In the genomic region with DNA sequence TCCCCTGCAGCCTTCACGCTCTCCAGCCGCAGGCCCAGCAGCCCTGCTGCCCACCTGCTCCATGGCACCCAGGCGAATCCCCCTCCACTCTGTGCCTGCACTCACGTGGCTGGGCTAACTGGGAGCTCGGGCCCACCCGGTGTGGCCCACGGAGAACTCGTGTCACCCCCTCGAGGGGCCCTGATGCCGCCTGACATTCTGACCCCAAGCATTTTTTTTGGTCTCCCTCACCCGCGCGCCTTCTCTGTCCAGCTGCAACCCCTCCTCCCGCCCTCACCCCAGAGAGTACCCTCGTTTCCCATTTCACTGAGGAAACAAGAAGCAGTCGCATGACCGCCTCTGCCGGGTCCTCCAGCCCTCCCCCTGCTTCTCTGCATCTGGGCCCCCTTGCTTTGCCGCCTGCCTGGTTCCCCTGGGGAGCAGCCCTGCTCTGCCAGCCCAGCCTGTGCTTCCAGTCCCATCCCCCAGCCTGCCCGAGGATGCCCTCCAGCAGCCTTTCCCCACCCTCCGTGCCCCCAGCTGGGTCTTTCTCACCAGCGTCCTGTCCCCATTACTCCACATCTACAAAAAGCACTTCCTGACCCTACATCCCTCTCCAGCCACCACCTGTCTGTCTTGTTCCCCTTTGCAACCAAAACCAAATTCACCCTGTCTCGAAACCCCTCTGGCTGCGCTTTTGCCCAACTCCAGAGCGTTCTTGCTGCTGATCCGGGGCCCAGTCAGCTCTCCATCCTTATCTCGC, we compare ENCODE assay signal across 15 cellular contexts.
DNase-seq lines count a peak whose midpoint lies in the region; ATAC-seq and TF ChIP-seq lines count a peak whose summit lies in the region.
"Had no signal": no experiment of that assay in that cellular context is flagged by ENCODE, and none has a peak within 500 bp of the region (broad histone marks: within the 10 kb centered on the region; RNA-seq: fewer than 3 reads in every experiment).

No MANE protein-coding gene starts in this region.

- no peak overlapping the region for H3K23ac ChIP-seq in mesendoderm (ENCODE audit: low read length)

- H2AFZ ChIP-seq in GM23338: no peak overlapping the region

- no peak overlapping the region for H3K18ac ChIP-seq in mesendoderm (ENCODE audit: low read length)

- no peaks in the 10 kb centered on the region for H3K79me1 ChIP-seq in mesendoderm (ENCODE audit: low read length)

- TF ChIP-seq CTCF in GM23338 (conservative IDR thresholded peaks at IDR 0.05; ENCODE audit: low read depth in 2 of 2): no peak
- TF ChIP-seq CTCF in GM10248 (IDR thresholded peaks at IDR 0.05; ENCODE audit: control extremely low read depth, extremely low read depth, low read depth, missing control alignments): no peak

- peaks cover 63% of the 10 kb centered on the region for H3K4me1 ChIP-seq in BLaER1
- H3K4me1 ChIP-seq in GM23338 (ENCODE audit: insufficient read depth): no peaks in the 10 kb centered on the region
- H3K4me1 ChIP-seq in naive thymus-derived CD4-positive, alpha-beta T cell (ENCODE audit: control insufficient read depth in 2 of 2, insufficient read depth in 2 of 2, low read length in 2 of 2): peaks cover 15 to 43% of the 10 kb centered on the region in 2 donors
- no peaks in the 10 kb centered on the region for H3K4me1 ChIP-seq in mesendoderm (ENCODE audit: control insufficient read depth, low read depth, low read length)
- H3K4me1 ChIP-seq: adrenal gland, esophagus muscularis mucosa, HAP-1 had no signal

- H3K9me3 ChIP-seq in BLaER1: peaks cover 5% of the 10 kb centered on the region; the same call in 1 of the 2 replicates
- H3K9me3 ChIP-seq in naive thymus-derived CD4-positive, alpha-beta T cell (ENCODE audit: control insufficient read depth in 2 of 3, low read length in 3 of 3): no peaks in the 10 kb centered on the region
- H3K9me3 ChIP-seq: adrenal gland, colonic mucosa, esophagus muscularis mucosa, HAP-1, psoas muscle had no signal

- H3K36me3 Mint-ChIP-seq in GM23338 (ENCODE audit: low read depth): peaks cover 12% of the 10 kb centered on the region
- peaks cover 31% of the 10 kb centered on the region for H3K36me3 Mint-ChIP-seq in activated T-helper 17 cell treated with anti-CD3 and anti-CD28 coated beads, Interleukin-2, amount 50 U/mL, for 72 hours (ENCODE audit: low read depth)
- H3K36me3 Mint-ChIP-seq in naive thymus-derived CD4-positive, alpha-beta T cell: peaks cover 5 to 44% (median 11%) of the 10 kb centered on the region in 5 donors

- peaks cover 22% of the 10 kb centered on the region for H3K4me1 Mint-ChIP-seq in GM23338
- H3K4me1 Mint-ChIP-seq in activated T-helper 17 cell treated with anti-CD3 and anti-CD28 coated beads, Interleukin-2, amount 50 U/mL, for 72 hours: peaks cover 26% of the 10 kb centered on the region
- H3K4me1 Mint-ChIP-seq in naive thymus-derived CD4-positive, alpha-beta T cell: peaks cover 34 to 52% (median 48%) of the 10 kb centered on the region in 7 donors
- H3K4me1 Mint-ChIP-seq: mesothelial cell of epicardium had no signal

- intact Hi-C loops in naive thymus-derived CD4-positive, alpha-beta T cell (cut with micrococcal nuclease): no loop called here

- peak; percentile 37 for ATAC-seq in GM23338
- no peak for ATAC-seq in activated T-helper 17 cell treated with anti-CD3 and anti-CD28 coated beads, Interleukin-2, amount 50 U/mL, for 72 hours (replicated peaks)
- no peak for ATAC-seq in naive thymus-derived CD4-positive, alpha-beta T cell

- H3K79me2 ChIP-seq in GM23338 (replicated peaks; ENCODE audit: insufficient read depth): no peaks in the 10 kb centered on the region
- H3K79me2 ChIP-seq in mesendoderm (ENCODE audit: control insufficient read depth, insufficient read depth, low read length): no peaks in the 10 kb centered on the region

- H3K36me3 ChIP-seq in BLaER1: peaks cover 37% of the 10 kb centered on the region
- no peaks in the 10 kb centered on the region for H3K36me3 ChIP-seq in GM23338 (ENCODE audit: insufficient read depth)
- H3K36me3 ChIP-seq in naive thymus-derived CD4-positive, alpha-beta T cell (ENCODE audit: control insufficient read depth in 2 of 3, insufficient read depth in 3 of 3, low read length in 3 of 3): no peaks in the 10 kb centered on the region
- peaks cover 2% of the 10 kb centered on the region for H3K36me3 ChIP-seq in mesendoderm (ENCODE audit: control insufficient read depth, insufficient read depth, low read length)
- H3K36me3 ChIP-seq: colonic mucosa had no signal

- peaks cover 80% of the 10 kb centered on the region for H4K20me1 ChIP-seq in BLaER1
- H4K20me1 ChIP-seq in GM23338 (replicated peaks; ENCODE audit: insufficient read depth): no peaks in the 10 kb centered on the region; the same call in 1 of the 2 replicates

- no peak overlapping the region for H2BK15ac ChIP-seq in mesendoderm (replicated peaks; ENCODE audit: low read depth)

- DNase-seq in GM23338 (ENCODE audit: low spot score) (no peak), GM10248 (ENCODE audit: extremely low spot score) (no peak), mesendoderm (no peak), NCI-H524 treated with DMSO at 0.1 percent for 48 hours (lab: John Stamatoyannopoulos, UW) (no peak)
- DNase-seq in naive thymus-derived CD4-positive, alpha-beta T cell: no peak
- DNase-seq in activated effector memory CD4-positive, alpha-beta T cell treated with Interleukin-2 at 50 U/mL for 16 hours: no peak
- DNase-seq: colonic mucosa had no signal

- H3K9me3 Mint-ChIP-seq in GM23338: no peaks in the 10 kb centered on the region; the same call in 2 of the 3 replicates
- H3K9me3 Mint-ChIP-seq in activated T-helper 17 cell treated with anti-CD3 and anti-CD28 coated beads, Interleukin-2, amount 50 U/mL, for 72 hours: no peaks in the 10 kb centered on the region
- H3K9me3 Mint-ChIP-seq in naive thymus-derived CD4-positive, alpha-beta T cell: peaks cover 0 to 4% (median 0%) of the 10 kb centered on the region in 11 donors
- H3K9me3 Mint-ChIP-seq: mesothelial cell of epicardium had no signal

- H3K4me2 ChIP-seq in BLaER1 (peak overlapping the region; percentile 96), GM23338 (no peak overlapping the region), mesendoderm (ENCODE audit: low read length) (no peak overlapping the region)

- H2AK5ac ChIP-seq in mesendoderm (ENCODE audit: low read length): no peak overlapping the region

- H3K9ac ChIP-seq in BLaER1 (peak overlapping the region; percentile 39; the same call in 1 of the 2 replicates), mesendoderm (ENCODE audit: low read length) (no peak overlapping the region)

- H3K27me3 ChIP-seq in BLaER1: peaks cover 14% of the 10 kb centered on the region
- no peaks in the 10 kb centered on the region for H3K27me3 ChIP-seq in GM23338 (ENCODE audit: insufficient read depth)
- no peaks in the 10 kb centered on the region for H3K27me3 ChIP-seq in naive thymus-derived CD4-positive, alpha-beta T cell (ENCODE audit: control insufficient read depth in 2 of 2, insufficient read depth in 2 of 2, low read length in 2 of 2)
- no peaks in the 10 kb centered on the region for H3K27me3 ChIP-seq in mesendoderm (ENCODE audit: insufficient read depth, low read length, poor library complexity)
- H3K27me3 ChIP-seq: adrenal gland, colonic mucosa, esophagus muscularis mucosa had no signal

- H3K27ac Mint-ChIP-seq in GM23338: peak overlapping the region; percentile 76
- H3K27ac Mint-ChIP-seq in activated T-helper 17 cell treated with anti-CD3 and anti-CD28 coated beads, Interleukin-2, amount 50 U/mL, for 72 hours: peak overlapping the region; percentile 85
- peak overlapping the region in 8 of 9 donors; percentile 59 to 95 (median 84) for H3K27ac Mint-ChIP-seq in naive thymus-derived CD4-positive, alpha-beta T cell
- H3K27ac Mint-ChIP-seq: mesothelial cell of epicardium had no signal

- POLR2A ChIA-PET in naive thymus-derived CD4-positive, alpha-beta T cell (lab: Charles Lee): no interaction called here
- POLR2A ChIA-PET in GM10248 (lab: Yijun Ruan, JAX): interaction anchor here (1.0 kb wide), 1 partner anchor 12 kb away, joined by 3 read pairs; no protein-coding TSS in a partner anchor

- H3K56ac ChIP-seq in mesendoderm (ENCODE audit: low read length): no peak overlapping the region

- H3K27ac ChIP-seq in BLaER1: peak overlapping the region; percentile 69
- H3K27ac ChIP-seq in GM23338 (ENCODE audit: low read depth): no peak overlapping the region
- H3K27ac ChIP-seq in naive thymus-derived CD4-positive, alpha-beta T cell (ENCODE audit: low read depth, low read length): no peak overlapping the region
- H3K27ac ChIP-seq in mesendoderm (ENCODE audit: low read depth, low read length): no peak overlapping the region
- H3K27ac ChIP-seq: adrenal gland, C4-2B, colonic mucosa, esophagus muscularis mucosa, psoas muscle had no signal

- H3K27me3 Mint-ChIP-seq in GM23338 (ENCODE audit: insufficient read depth, low read depth, poor library complexity): peaks cover 8% of the 10 kb centered on the region
- H3K27me3 Mint-ChIP-seq in activated T-helper 17 cell treated with anti-CD3 and anti-CD28 coated beads, Interleukin-2, amount 50 U/mL, for 72 hours: no peaks in the 10 kb centered on the region
- no peaks in the 10 kb centered on the region for H3K27me3 Mint-ChIP-seq in naive thymus-derived CD4-positive, alpha-beta T cell

- H3K4ac ChIP-seq in mesendoderm (ENCODE audit: low read depth, low read length): no peak overlapping the region

- H3F3A ChIP-seq in GM23338 (replicated peaks; ENCODE audit: low read depth): no peaks in the 10 kb centered on the region

- no peak overlapping the region for H4K8ac ChIP-seq in mesendoderm (ENCODE audit: low read depth, low read length)

- H4K5ac ChIP-seq in mesendoderm (ENCODE audit: low read length): no peak overlapping the region

- WGBS in mesendoderm (ENCODE audit: extremely low coverage, insufficient coverage, low lambda C conversion rate): no CpG with 5 or more reads among the region's 27 CpGs

- no peak overlapping the region for H2BK120ac ChIP-seq in mesendoderm (ENCODE audit: low read depth, low read length)

- no peak overlapping the region for H2BK5ac ChIP-seq in mesendoderm (ENCODE audit: low read length)

- CTCF ChIA-PET in naive thymus-derived CD4-positive, alpha-beta T cell (lab: Charles Lee): no interaction called here
- CTCF ChIA-PET in GM10248 (lab: Yijun Ruan, JAX): interaction anchor here (1.1 kb wide), 1 partner anchor 23 kb away, joined by 3 read pairs; no protein-coding TSS in a partner anchor

- no peak overlapping the region for H3K4me3 Mint-ChIP-seq in GM23338
- H3K4me3 Mint-ChIP-seq in activated T-helper 17 cell treated with anti-CD3 and anti-CD28 coated beads, Interleukin-2, amount 50 U/mL, for 72 hours: no peak overlapping the region
- H3K4me3 Mint-ChIP-seq in naive thymus-derived CD4-positive, alpha-beta T cell: peak overlapping the region in 2 of 10 donors; percentile 17 to 28
- H3K4me3 Mint-ChIP-seq: mesothelial cell of epicardium had no signal

- no peaks in the 10 kb centered on the region for H3K9me2 ChIP-seq in GM23338 (ENCODE audit: insufficient read depth)

- H3K4me3 ChIP-seq in BLaER1 (peak overlapping the region; percentile 11), GM23338 (no peak overlapping the region), mesendoderm (ENCODE audit: low read length) (no peak overlapping the region)
- H3K4me3 ChIP-seq in naive thymus-derived CD4-positive, alpha-beta T cell (ENCODE audit: low read length): no peak overlapping the region
- H3K4me3 ChIP-seq: adrenal gland, colonic mucosa, esophagus muscularis mucosa, HAP-1, psoas muscle had no signal

TF ChIP-seq in GM23338, 12 proteins besides CTCF, POLR2A, EP300 and RAD21:
- TF ChIP-seq ZNF331 (CRISPR knock-in tag; IDR thresholded peaks at IDR 0.05; ENCODE audit: low read depth) (no peak), EZH2 (IDR thresholded peaks at IDR 0.05; ENCODE audit: low read depth, unreplicated experiment) (no peak)
